Comparison of ENCODE assay signal across 8 cellular contexts in genomic region chr2:200901459-200902072, GRCh38. TPM values are rescaled to one million over a fixed set of nuclear protein-coding genes. Genes with fewer than 3 reads are reported as not detected.
DNase-seq lines count a peak whose midpoint lies in the region; ATAC-seq and TF ChIP-seq lines count a peak whose summit lies in the region.

No MANE protein-coding gene starts in this region.

- no peak overlapping the region for H4K8ac ChIP-seq in neuronal stem cell (ENCODE audit: low read depth, low read length)

- H3K9me2 ChIP-seq in GM23338 (ENCODE audit: insufficient read depth) = no peaks in the 10 kb centered on the region
- H3K9me2 ChIP-seq in Karpas-422 (replicated peaks; ENCODE audit: insufficient read depth, low read length) = no peaks in the 10 kb centered on the region

- ATAC-seq in GM23338 (peak; percentile 97), Panc1 (peak; percentile 94)

- no peak overlapping the region for H3K4me3 Mint-ChIP-seq in GM23338

- H2AFZ ChIP-seq in GM23338 (no peak overlapping the region), Karpas-422 (ENCODE audit: low read length) (no peak overlapping the region), fibroblast of lung (ENCODE audit: low read length) (no peak overlapping the region), neuronal stem cell (ENCODE audit: low read length) (peak overlapping the region; percentile 18)

- BruUV-seq in Panc1 (replicated peaks; lab: Mats Ljungman, UMichigan) = no TSS peak

- H3K4me3 ChIP-seq in GM23338 (no peak overlapping the region), Karpas-422 (ENCODE audit: low read length) (no peak overlapping the region), Panc1 (ENCODE audit: low read depth in 2 of 2, low read length in 2 of 2) (no peak overlapping the region), fibroblast of lung (replicated peaks in 1 of 4; ENCODE audit: control extremely low read depth in 1 of 4, insufficient read depth in 1 of 4, low read depth in 3 of 4, low read length in 4 of 4) (no peak overlapping the region), neuronal stem cell (ENCODE audit: low read length in 2 of 2) (no peak overlapping the region), testis (no peak overlapping the region)

- no peak overlapping the region for H3K23ac ChIP-seq in neuronal stem cell (ENCODE audit: low read depth, low read length, poor library complexity)

- no peak overlapping the region for H2BK5ac ChIP-seq in neuronal stem cell (ENCODE audit: low read length)

- H3K4me1 ChIP-seq in GM23338 (ENCODE audit: insufficient read depth) (no peaks in the 10 kb centered on the region), Karpas-422 (ENCODE audit: low read length) (peaks cover 10% of the 10 kb centered on the region), Panc1 (ENCODE audit: control insufficient read depth, insufficient read depth, low read length) (no peaks in the 10 kb centered on the region; the same call in 1 of the 2 replicates), fibroblast of lung (ENCODE audit: control insufficient read depth, extremely low read depth, insufficient read depth, low read length) (no peaks in the 10 kb centered on the region), neuronal stem cell (ENCODE audit: control insufficient read depth in 2 of 2, insufficient read depth in 1 of 2, low read depth in 1 of 2, low read length in 2 of 2) (peaks cover 0 to 2% of the 10 kb centered on the region in 2 donors), testis (no peaks in the 10 kb centered on the region)

- CTCF ChIA-PET in Panc1 (lab: Charles Lee) = interaction anchor here (0.5 to 1.0 kb wide), 2 partner anchors 167 to 332 kb away, joined by 3 to 6 read pairs; no protein-coding TSS in a partner anchor

- H3K36me3 ChIP-seq in GM23338 (ENCODE audit: insufficient read depth) = peaks cover 51% of the 10 kb centered on the region
- peaks cover 59% of the 10 kb centered on the region; the same call in 1 of the 2 replicates for H3K36me3 ChIP-seq in Karpas-422 (ENCODE audit: insufficient read depth, low read length)
- H3K36me3 ChIP-seq in Panc1 (ENCODE audit: control insufficient read depth, insufficient read depth, low read length) = peaks cover 35% of the 10 kb centered on the region
- peaks cover 11% of the 10 kb centered on the region for H3K36me3 ChIP-seq in fibroblast of lung (ENCODE audit: control insufficient read depth, insufficient read depth, low read length)
- peaks cover 22 to 99% of the 10 kb centered on the region in 2 donors for H3K36me3 ChIP-seq in neuronal stem cell (replicated peaks in 1 of 2; ENCODE audit: control insufficient read depth in 2 of 2, insufficient read depth in 2 of 2, low read length in 2 of 2)
- no peaks in the 10 kb centered on the region for H3K36me3 ChIP-seq in testis (ENCODE audit: low read depth, missing control alignments)

- H3K36me3 Mint-ChIP-seq in GM23338 (ENCODE audit: low read depth) = peaks cover 70% of the 10 kb centered on the region

- H3K27me3 Mint-ChIP-seq in GM23338 (ENCODE audit: insufficient read depth, low read depth, poor library complexity) = no peaks in the 10 kb centered on the region

- no peak overlapping the region for H2BK12ac ChIP-seq in neuronal stem cell (ENCODE audit: low read length)

- H3K27ac Mint-ChIP-seq in GM23338 = no peak overlapping the region

- H3K27me3 ChIP-seq in GM23338 (ENCODE audit: insufficient read depth) (no peaks in the 10 kb centered on the region), Karpas-422 (ENCODE audit: low read length) (no peaks in the 10 kb centered on the region), Panc1 (ENCODE audit: control insufficient read depth, insufficient read depth, low read length) (no peaks in the 10 kb centered on the region), fibroblast of lung (ENCODE audit: control insufficient read depth, insufficient read depth, low read length) (no peaks in the 10 kb centered on the region), neuronal stem cell (ENCODE audit: control insufficient read depth in 3 of 3, insufficient read depth in 3 of 3, low read depth in 1 of 3, low read length in 3 of 3) (no peaks in the 10 kb centered on the region), testis (no peaks in the 10 kb centered on the region)

- H3K4ac ChIP-seq in neuronal stem cell (ENCODE audit: low read length) = no peak overlapping the region

- TF ChIP-seq CTCF in GM23338 (conservative IDR thresholded peaks at IDR 0.05; ENCODE audit: low read depth in 2 of 2) = peak; percentile 78 to 81
- peak; percentile 89 for TF ChIP-seq CTCF in Panc1 (IDR thresholded peaks at IDR 0.05)
- TF ChIP-seq CTCF in fibroblast of lung (conservative IDR thresholded peaks at IDR 0.05 in 1 of 2, IDR thresholded peaks at IDR 0.05 in 1 of 2; ENCODE audit: low read depth in 1 of 2, low read length in 2 of 2) = peak; percentile 86 to 87
- peak; percentile 73 to 81 (median 73) for TF ChIP-seq CTCF in testis (IDR thresholded peaks at IDR 0.05)

- H4K20me1 ChIP-seq in GM23338 (replicated peaks; ENCODE audit: insufficient read depth) = peaks cover 12% of the 10 kb centered on the region
- no peaks in the 10 kb centered on the region for H4K20me1 ChIP-seq in Karpas-422 (ENCODE audit: insufficient read depth, low read depth, low read length)
- no peaks in the 10 kb centered on the region for H4K20me1 ChIP-seq in fibroblast of lung (ENCODE audit: control insufficient read depth, extremely low read depth, insufficient read depth, low read length)

- H3K27ac ChIP-seq in GM23338 (ENCODE audit: low read depth) (no peak overlapping the region), Karpas-422 (ENCODE audit: low read length) (peak overlapping the region; percentile 55), Panc1 (ENCODE audit: low read length) (no peak overlapping the region), fibroblast of lung (ENCODE audit: insufficient read depth, low read length) (no peak overlapping the region), neuronal stem cell (replicated peaks; ENCODE audit: low read length) (no peak overlapping the region), testis (no peak overlapping the region)

- H3K9ac ChIP-seq in Karpas-422 (ENCODE audit: low read length) (no peak overlapping the region), fibroblast of lung (ENCODE audit: insufficient read depth, low read length) (no peak overlapping the region), neuronal stem cell (ENCODE audit: low read depth, low read length, poor library complexity) (no peak overlapping the region)

- H3K9me3 ChIP-seq in Karpas-422 (ENCODE audit: low read length) (no peaks in the 10 kb centered on the region), Panc1 (ENCODE audit: control insufficient read depth, insufficient read depth, low read depth, low read length) (no peaks in the 10 kb centered on the region), fibroblast of lung (ENCODE audit: control insufficient read depth, insufficient read depth, low read depth, low read length) (no peaks in the 10 kb centered on the region), neuronal stem cell (replicated peaks in 1 of 2; ENCODE audit: control insufficient read depth in 2 of 2, insufficient read depth in 1 of 2, low read depth in 1 of 2, low read length in 2 of 2) (no peaks in the 10 kb centered on the region), testis (no peaks in the 10 kb centered on the region)

- H3K9me3 Mint-ChIP-seq in GM23338 = no peaks in the 10 kb centered on the region; the same call in 2 of the 3 replicates

- H4K91ac ChIP-seq in neuronal stem cell (ENCODE audit: low read depth, low read length, poor library complexity) = no peak overlapping the region

- H3K18ac ChIP-seq in neuronal stem cell (ENCODE audit: low read length) = no peak overlapping the region

- no peak overlapping the region for H3K14ac ChIP-seq in neuronal stem cell (ENCODE audit: low read length)

- no peak overlapping the region for H2AK5ac ChIP-seq in neuronal stem cell (ENCODE audit: low read depth, low read length)

- H3K79me2 ChIP-seq in GM23338 (replicated peaks; ENCODE audit: insufficient read depth) (no peaks in the 10 kb centered on the region), Karpas-422 (ENCODE audit: low read length) (0 out of 2 replicates have a peak, but pooled peaks cover 8% of the 10 kb centered on the region), fibroblast of lung (ENCODE audit: control insufficient read depth, insufficient read depth, low read length) (no peaks in the 10 kb centered on the region)

- H3K4me2 ChIP-seq in GM23338 (no peak overlapping the region), Karpas-422 (ENCODE audit: low read depth, low read length, poor library complexity, severe bottlenecking) (no peak overlapping the region), fibroblast of lung (ENCODE audit: extremely low read depth, insufficient read depth, low read length) (no peak overlapping the region), neuronal stem cell (ENCODE audit: insufficient read depth, low read length, poor library complexity, severe bottlenecking) (no peak overlapping the region)

- POLR2A ChIA-PET in Panc1 (lab: Charles Lee) = no interaction called here

- H2BK120ac ChIP-seq in neuronal stem cell (ENCODE audit: low read depth, low read length) = no peak overlapping the region

- no peak overlapping the region for H2BK15ac ChIP-seq in neuronal stem cell (ENCODE audit: low read length)

- DNase-seq in ELR (ENCODE audit: low read depth) = peak; percentile 97
- DNase-seq in GM23338 (ENCODE audit: low spot score) = peak; percentile 97
- DNase-seq in Karpas-422 = peak; percentile 94
- DNase-seq in Panc1 (ENCODE audit: low read depth, low spot score) = peak; percentile 86
- peak; percentile 49 for DNase-seq in activated T-cell treated with anti-CD3 and anti-CD28 coated beads, Interleukin-2, amount 50 U/mL, for 1 hour
- peak; percentile 83 to 90 for DNase-seq in fibroblast of lung (ENCODE audit: low read depth in 2 of 2)
- peak; percentile 54 for DNase-seq in neuronal stem cell (ENCODE audit: low spot score)
- peak; percentile 88 for DNase-seq in testis

- H3K4me1 Mint-ChIP-seq in GM23338 = no peaks in the 10 kb centered on the region

- no peak for TF ChIP-seq POLR2A in testis (IDR thresholded peaks at IDR 0.05)

- intact Hi-C loops in Panc1 (cut with micrococcal nuclease; ENCODE audit: unreplicated experiment) = no loop called here
- intact Hi-C loops in testis (cut with DNase I; ENCODE audit: low total_unique reads) = loop anchor here (10.0 kb wide), 1 partner anchor 253 kb away; no protein-coding TSS in a partner anchor

- no CpG with 5 or more reads among the region's 4 CpGs for WGBS in neuronal stem cell (ENCODE audit: extremely low coverage in 2 of 2, insufficient read length in 2 of 2, insufficient replicate concordance in 1 of 2), 2 donors
- WGBS in testis, 2 donors = 18 to 28% methylated on average over 4 of the region's 4 CpGs

- in situ Hi-C loops in Panc1 (cut with HindIII; ENCODE audit: low pct_unique_long_range_greater_than_20kb, low sequenced_read_pairs) = no loop called here

- H3K79me1 ChIP-seq in neuronal stem cell (ENCODE audit: low read depth, low read length) = no peaks in the 10 kb centered on the region

- peaks cover 5% of the 10 kb centered on the region for H3F3A ChIP-seq in GM23338 (replicated peaks; ENCODE audit: low read depth)

RNA-seq across cellular contexts. Expression of gene NIF3L1, which starts 12.4 kb away (rescaled TPM):
- total RNA-seq in GM23338 (2014; rRNA removed; shearing (Covaris generic)) = 53.0 and 63.9 TPM in 2 replicates
- polyA plus RNA-seq in GM23338 (2016; fragmentation: Nextera tagmentation; extraction: Ambion mirVana) (62.8 and 70.8 TPM in 2 replicates), fibroblast of lung (40.7 and 45.5 TPM in 2 replicates), testis (ENCODE audit: insufficient read depth, low read depth, low replicate concordance) (36.1 TPM)
- total RNA-seq in Karpas-422 (2014; rRNA removed; shearing (Covaris generic); ENCODE audit: low replicate concordance) = 28.6 and 71.4 TPM in 2 replicates
- total RNA-seq in Panc1 (2021; ENCODE audit: unreplicated experiment) (37.4 TPM), fibroblast of lung (21.0 and 23.6 TPM in 2 replicates), testis (10 to 100 TPM; 36.1 to 45.9 TPM)
- polyA plus RNA-seq in Panc1 (2012; ENCODE audit: insufficient read length) = 28.4 TPM
- polyA plus RNA-seq in fibroblast of lung (2012) = 15.9 and 19.9 TPM in 2 replicates
- 6.1 and 15.0 TPM in 2 replicates for polyA minus RNA-seq in fibroblast of lung (ENCODE audit: low replicate concordance)
- 61.7 TPM for polyA plus RNA-seq in neuronal stem cell (2013, experiment 1 of 2)
- polyA plus RNA-seq in neuronal stem cell (2013, experiment 2 of 2) = 58.6 TPM

RNA-seq across cellular contexts. Expression of gene PPIL3, which starts 12.7 kb away (rescaled TPM):
- 42.9 and 123 TPM in 2 replicates for total RNA-seq in GM23338 (2014; rRNA removed; shearing (Covaris generic))
- polyA plus RNA-seq in GM23338 (2016; fragmentation: Nextera tagmentation; extraction: Ambion mirVana) (42.1 and 54.0 TPM in 2 replicates), fibroblast of lung (28.2 and 58.9 TPM in 2 replicates), testis (ENCODE audit: insufficient read depth, low read depth, low replicate concordance) (50.2 TPM)
- total RNA-seq in Karpas-422 (2014; rRNA removed; shearing (Covaris generic); ENCODE audit: low replicate concordance) = 38.2 and 96.6 TPM in 2 replicates
- total RNA-seq in Panc1 (2021; ENCODE audit: unreplicated experiment) (12.2 TPM), fibroblast of lung (66.9 and 76.8 TPM in 2 replicates), testis (10 to 100 TPM; 37.0 to 44.7 TPM)
- 7.7 TPM for polyA plus RNA-seq in Panc1 (2012; ENCODE audit: insufficient read length)
- polyA plus RNA-seq in fibroblast of lung (2012) = 17.0 and 39.8 TPM in 2 replicates
- 1.1 and 5.6 TPM in 2 replicates for polyA minus RNA-seq in fibroblast of lung (ENCODE audit: low replicate concordance)
- 56.2 TPM for polyA plus RNA-seq in neuronal stem cell (2013, experiment 1 of 2)
- 67.7 TPM for polyA plus RNA-seq in neuronal stem cell (2013, experiment 2 of 2)

RNA-seq across cellular contexts. Expression of gene CLK1, which starts 37.1 kb away (rescaled TPM):
- total RNA-seq in GM23338 (2014; rRNA removed; shearing (Covaris generic)) = 26.7 and 43.3 TPM in 2 replicates
- polyA plus RNA-seq in GM23338 (2016; fragmentation: Nextera tagmentation; extraction: Ambion mirVana) (36.0 and 44.7 TPM in 2 replicates), fibroblast of lung (44.1 and 104 TPM in 2 replicates), testis (ENCODE audit: insufficient read depth, low read depth, low replicate concordance) (62.7 TPM)
- 54.7 and 119 TPM in 2 replicates for total RNA-seq in Karpas-422 (2014; rRNA removed; shearing (Covaris generic); ENCODE audit: low replicate concordance)
- total RNA-seq in Panc1 (2021; ENCODE audit: unreplicated experiment) (46.6 TPM), fibroblast of lung (68.5 and 76.8 TPM in 2 replicates), testis (100 to 1,000 TPM; 107 to 117 TPM)
- 11.5 TPM for polyA plus RNA-seq in Panc1 (2012; ENCODE audit: insufficient read length)
- polyA plus RNA-seq in fibroblast of lung (2012) = 21.9 and 50.5 TPM in 2 replicates
- polyA minus RNA-seq in fibroblast of lung (ENCODE audit: low replicate concordance) = 2.6 and 3.7 TPM in 2 replicates
- polyA plus RNA-seq in neuronal stem cell (2013, experiment 1 of 2) = 72.0 TPM
- polyA plus RNA-seq in neuronal stem cell (2013, experiment 2 of 2) = 71.3 TPM
